1 cellular context compared by ENCODE assay signal in genomic region chr5:171390883-171391677, GRCh38.
TF ChIP-seq lines count a peak whose summit lies in the region.

No MANE protein-coding gene starts in this region.

TF ChIP-seq in IMR-90, 13 proteins besides CTCF, POLR2A, EP300 and RAD21 (continued from another document):
- TF ChIP-seq ELK1 (IDR thresholded peaks at IDR 0.05; ENCODE audit: borderline replicate concordance, low read depth, low read length) = no peak
- no peak for TF ChIP-seq NFE2L2 (IDR thresholded peaks at IDR 0.05; ENCODE audit: low read depth, low read length)
- TF ChIP-seq USF2 (IDR thresholded peaks at IDR 0.05; ENCODE audit: low read depth, low read length) = no peak
- TF ChIP-seq MAFK (IDR thresholded peaks at IDR 0.05; ENCODE audit: low read depth, low read length) = no peak
- TF ChIP-seq CHD1 (IDR thresholded peaks at IDR 0.05; ENCODE audit: low read depth, low read length) = no peak
- no peak for TF ChIP-seq CEBPB (IDR thresholded peaks at IDR 0.05; ENCODE audit: low read depth, low read length)
